17 cellular contexts compared by ENCODE assay signal in genomic region chr2:179877601-179878364, GRCh38. TPM values are rescaled to one million over a fixed set of nuclear protein-coding genes. Genes with fewer than 3 reads are reported as not detected.
A peak's percentile ranks its signal among the peaks of the same experiment; 100 is the strongest.
DNase-seq lines count a peak whose midpoint lies in the region; ATAC-seq and TF ChIP-seq lines count a peak whose summit lies in the region.
"Had no signal": no experiment of that assay in that cellular context is flagged by ENCODE, and none has a peak within 500 bp of the region (broad histone marks: within the 10 kb centered on the region; RNA-seq: fewer than 3 reads in every experiment).

No MANE protein-coding gene starts in this region.

- TF ChIP-seq POLR2A in thyroid gland (IDR thresholded peaks at IDR 0.05), result no peak

- H2AFZ ChIP-seq in OCI-LY1 (ENCODE audit: low read length), result peak overlapping the region; percentile 48; the same call in 1 of the 2 replicates

- peaks cover 74% of the 10 kb centered on the region for H3K4me1 ChIP-seq in OCI-LY1 (ENCODE audit: insufficient read depth, low read length, severe bottlenecking)
- H3K4me1 ChIP-seq in adipocyte (ENCODE audit: control insufficient read depth, insufficient read depth, low read length), result peaks cover 22% of the 10 kb centered on the region
- H3K4me1 ChIP-seq in thyroid gland, result no peaks in the 10 kb centered on the region
- H3K4me1 ChIP-seq in mucosa of descending colon (ENCODE audit: low read depth), result no peaks in the 10 kb centered on the region
- H3K4me1 ChIP-seq: BLaER1, Caco-2 had no signal

- peak overlapping the region; percentile 44 for H3K4me2 ChIP-seq in OCI-LY1 (ENCODE audit: low read length)
- H3K4me2 ChIP-seq: BLaER1 had no signal

- no peaks in the 10 kb centered on the region for H3K36me3 ChIP-seq in OCI-LY1 (ENCODE audit: insufficient read depth, low read length)
- H3K36me3 ChIP-seq in adipocyte (ENCODE audit: control insufficient read depth, insufficient read depth, low read length, severe bottlenecking), result no peaks in the 10 kb centered on the region
- no peaks in the 10 kb centered on the region for H3K36me3 ChIP-seq in thyroid gland
- no peaks in the 10 kb centered on the region for H3K36me3 ChIP-seq in mucosa of descending colon (ENCODE audit: low read depth)
- H3K36me3 ChIP-seq: BLaER1 had no signal

- no peaks in the 10 kb centered on the region for H3K9me2 ChIP-seq in OCI-LY1 (ENCODE audit: low read depth, low read length)

- H3K9me3 ChIP-seq in OCI-LY1 (ENCODE audit: low read length) (no peaks in the 10 kb centered on the region), adipocyte (ENCODE audit: control insufficient read depth, low read length) (no peaks in the 10 kb centered on the region), thyroid gland (no peaks in the 10 kb centered on the region), mucosa of descending colon (no peaks in the 10 kb centered on the region)
- H3K9me3 ChIP-seq: BLaER1, Caco-2 had no signal

- H3K4me3 ChIP-seq in OCI-LY1 (ENCODE audit: low read depth, low read length, poor library complexity, severe bottlenecking), result no peak overlapping the region
- no peak overlapping the region for H3K4me3 ChIP-seq in adipocyte (ENCODE audit: low read length)
- no peak overlapping the region for H3K4me3 ChIP-seq in thyroid gland (replicated peaks in 1 of 3)
- H3K4me3 ChIP-seq in mucosa of descending colon, result no peak overlapping the region
- H3K4me3 ChIP-seq: BLaER1, GM12878 had no signal

- no peaks in the 10 kb centered on the region for H3K27me3 ChIP-seq in OCI-LY1 (ENCODE audit: insufficient read depth, low read length)
- no peaks in the 10 kb centered on the region for H3K27me3 ChIP-seq in adipocyte (replicated peaks; ENCODE audit: control insufficient read depth, insufficient read depth, low read length)
- H3K27me3 ChIP-seq in thyroid gland, result no peaks in the 10 kb centered on the region
- H3K27me3 ChIP-seq: BLaER1 had no signal

- ATAC-seq in SK-N-SH treated with all-trans-retinoic acid at 6 μM for 48 hours (no peak), mucosa of descending colon (no peak)
- ATAC-seq: GM12878 had no signal

- H3K9ac ChIP-seq in OCI-LY1 (ENCODE audit: low read length), result peak overlapping the region; percentile 31
- no peak overlapping the region for H3K9ac ChIP-seq in adipocyte (ENCODE audit: low read length)
- H3K9ac ChIP-seq: BLaER1 had no signal

- H3K27ac ChIP-seq in OCI-LY1 (ENCODE audit: low read depth, low read length, poor library complexity, severe bottlenecking) (peak overlapping the region; percentile 90), thyroid gland (no peak overlapping the region)
- H3K27ac ChIP-seq: BLaER1 had no signal

- H3K79me2 ChIP-seq in OCI-LY1 (ENCODE audit: insufficient read depth, low read length), result no peaks in the 10 kb centered on the region

- no peaks in the 10 kb centered on the region for H3F3A ChIP-seq in OCI-LY1 (ENCODE audit: insufficient read depth, low read length)

- 88 to 92% methylated on average over 4 of the region's 4 CpGs for WGBS in thyroid gland, 2 donors

- TF ChIP-seq CTCF in OCI-LY1 (IDR thresholded peaks at IDR 0.05; ENCODE audit: low read length) (no peak), thyroid gland (IDR thresholded peaks at IDR 0.05) (no peak), mucosa of descending colon (IDR thresholded peaks at IDR 0.05) (no peak)

- H4K20me1 ChIP-seq in OCI-LY1 (ENCODE audit: insufficient read depth, low read length), result no peaks in the 10 kb centered on the region
- H4K20me1 ChIP-seq: BLaER1 had no signal

- DNase-seq in ELR (ENCODE audit: low read depth) (peak; percentile 20), adipocyte (ENCODE audit: low read depth) (peak; percentile 10), fibroblast of peridontal ligament (ENCODE audit: extremely low read depth) (peak; percentile 25), posterior cingulate gyrus (no peak), thyroid gland (no peak), mucosa of descending colon (no peak)
- DNase-seq: 8988T; AML-193; Caco-2; CD8-positive, alpha-beta memory T cell; DMS53 had no signal

- intact Hi-C loops in posterior cingulate gyrus (cut with DNase I), result no loop called here
- intact Hi-C loops in thyroid gland (cut with DNase I), result no loop called here
- intact Hi-C loops in mucosa of descending colon (cut with DNase I, micrococcal nuclease), result no loop called here

TF ChIP-seq in SK-N-SH treated with all-trans-retinoic acid at 6 μM for 48 hours, 23 proteins besides CTCF, POLR2A, EP300 and RAD21:
- no peak for TF ChIP-seq CREB5 (CRISPR knock-in tag; IDR thresholded peaks at IDR 0.05; ENCODE audit: low read depth)
- no peak for TF ChIP-seq SNAI2 (CRISPR knock-in tag; IDR thresholded peaks at IDR 0.05)
- TF ChIP-seq POU6F1 (CRISPR knock-in tag; IDR thresholded peaks at IDR 0.05; ENCODE audit: borderline replicate concordance, low read depth), result no peak
- TF ChIP-seq ZNF565 (CRISPR knock-in tag; conservative IDR thresholded peaks at IDR 0.05; ENCODE audit: low read depth), result no peak
- TF ChIP-seq RARB (CRISPR knock-in tag; IDR thresholded peaks at IDR 0.05), result no peak
- no peak for TF ChIP-seq PPARA (CRISPR knock-in tag; IDR thresholded peaks at IDR 0.05; ENCODE audit: borderline replicate concordance)
- TF ChIP-seq ZNF8 (CRISPR knock-in tag; IDR thresholded peaks at IDR 0.05), result no peak
TF ChIP-seq in SK-N-SH treated with all-trans-retinoic acid at 6 μM for 48 hours: peak in this region for 0.

RNA-seq across cellular contexts. Expression of gene ZNF385B, which starts 16.4 kb away (rescaled TPM):
- total RNA-seq in thyroid gland, result 1 to 10 TPM; 1.3 to 2.8 (median 1.8) TPM
- total RNA-seq in mucosa of descending colon, result 1 to 10 TPM; 1.2 to 2.2 (median 1.6) TPM
- total RNA-seq: CD8-positive, alpha-beta memory T cell; Daoy; G401; GM12878 had no signal

Comparison
In these comparisons a context has a peak if more than half of its experiments do, and no peak if none do; other contexts are left out.
1. DNase-seq: peak in ELR (single experiment), adipocyte (single experiment) and fibroblast of peridontal ligament (single experiment); none in posterior cingulate gyrus (0 of 10), thyroid gland (0 of 2) and mucosa of descending colon (0 of 3).